17 cellular contexts compared by ENCODE assay signal in the genomic region with DNA sequence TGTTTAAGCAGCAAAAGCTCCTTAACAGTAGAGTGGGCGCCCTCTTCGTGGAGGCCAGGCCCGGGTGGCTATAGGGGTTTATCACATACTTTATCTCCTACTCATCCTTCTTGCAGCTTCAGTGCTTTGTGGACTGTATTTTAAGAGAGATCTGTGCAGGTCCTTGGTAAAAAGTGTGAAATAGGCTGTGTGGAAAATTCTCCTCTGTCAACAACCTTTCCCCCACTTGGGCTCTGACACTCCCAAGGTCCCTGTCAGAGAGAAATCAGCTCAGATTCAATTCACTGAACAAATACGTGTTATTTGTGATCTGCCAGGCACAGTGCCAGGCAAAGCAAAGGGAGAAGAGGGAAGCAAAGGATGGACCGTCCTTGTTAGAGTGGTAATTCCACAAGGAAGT.
DNase-seq lines count a peak whose midpoint lies in the region; ATAC-seq and TF ChIP-seq lines count a peak whose summit lies in the region.
"Had no signal": no experiment of that assay in that cellular context is flagged by ENCODE, and none has a peak within 500 bp of the region (broad histone marks: within the 10 kb centered on the region; RNA-seq: fewer than 3 reads in every experiment).

No MANE protein-coding gene starts in this region.

- intact Hi-C loops in Right ventricle myocardium superior (cut with DNase I), result no loop called here
- intact Hi-C loops in testis (cut with DNase I; ENCODE audit: low total_unique reads), result no loop called here

- no peak for TF ChIP-seq CTCF in osteocyte (IDR thresholded peaks at IDR 0.05)
- no peak for TF ChIP-seq CTCF in testis (IDR thresholded peaks at IDR 0.05)

- H3K9me3 ChIP-seq in adipocyte (ENCODE audit: control insufficient read depth, low read length) (no peaks in the 10 kb centered on the region), testis (no peaks in the 10 kb centered on the region)
- H3K9me3 ChIP-seq: lower lobe of right lung had no signal

- no peak overlapping the region for H3K4me3 Mint-ChIP-seq in osteocyte (ENCODE audit: unreplicated experiment)
- no peak overlapping the region for H3K4me3 Mint-ChIP-seq in activated naive CD4-positive, alpha-beta T cell treated with anti-CD3 and anti-CD28 coated beads, Interleukin-2, amount 10 ng/mL, durations not matched to agents 7 days and 5 days
- H3K4me3 Mint-ChIP-seq: T-cell, type B pancreatic cell had no signal

- peaks cover 38% of the 10 kb centered on the region for H3K4me1 Mint-ChIP-seq in osteocyte (ENCODE audit: unreplicated experiment)
- H3K4me1 Mint-ChIP-seq in activated naive CD4-positive, alpha-beta T cell treated with anti-CD3 and anti-CD28 coated beads, Interleukin-2, amount 10 ng/mL, durations not matched to agents 7 days and 5 days, result no peaks in the 10 kb centered on the region
- H3K4me1 Mint-ChIP-seq: T-cell had no signal

- CTCF ChIA-PET in activated naive CD4-positive, alpha-beta T cell treated with anti-CD3 and anti-CD28 coated beads, Interleukin-2, amount 10 ng/mL, durations not matched to agents 7 days and 5 days (lab: Charles Lee), result no interaction called here

- H3K27ac Mint-ChIP-seq in osteocyte (ENCODE audit: unreplicated experiment), result peak overlapping the region; percentile 82
- no peak overlapping the region for H3K27ac Mint-ChIP-seq in activated naive CD4-positive, alpha-beta T cell treated with anti-CD3 and anti-CD28 coated beads, Interleukin-2, amount 10 ng/mL, durations not matched to agents 7 days and 5 days
- H3K27ac Mint-ChIP-seq: T-cell, type B pancreatic cell had no signal

- H3K4me3 ChIP-seq in adipocyte (ENCODE audit: low read length) (no peak overlapping the region), testis (no peak overlapping the region)
- H3K4me3 ChIP-seq: hepatocyte, lower lobe of right lung had no signal

- H3K36me3 ChIP-seq in adipocyte (ENCODE audit: control insufficient read depth, insufficient read depth, low read length, severe bottlenecking), result no peaks in the 10 kb centered on the region
- H3K36me3 ChIP-seq in testis (ENCODE audit: low read depth, missing control alignments), result no peaks in the 10 kb centered on the region
- H3K36me3 ChIP-seq: lower lobe of right lung had no signal

- no peaks in the 10 kb centered on the region for H3K36me3 Mint-ChIP-seq in osteocyte (ENCODE audit: unreplicated experiment)
- no peaks in the 10 kb centered on the region for H3K36me3 Mint-ChIP-seq in activated naive CD4-positive, alpha-beta T cell treated with anti-CD3 and anti-CD28 coated beads, Interleukin-2, amount 10 ng/mL, durations not matched to agents 7 days and 5 days
- H3K36me3 Mint-ChIP-seq: T-cell, type B pancreatic cell had no signal

- peak overlapping the region; percentile 80 for H3K9ac ChIP-seq in adipocyte (ENCODE audit: low read length)

- DNase-seq in EH (ENCODE audit: low read depth) (peak; percentile 72), adipocyte (ENCODE audit: low read depth) (peak; percentile 14), Right ventricle myocardium superior (no peak), osteocyte (ENCODE audit: extremely low spot score, unreplicated experiment) (no peak), testis (no peak)
- no peak for DNase-seq in activated naive CD4-positive, alpha-beta T cell treated with anti-CD3 and anti-CD28 coated beads, Interleukin-2, amount 10 ng/mL, durations not matched to agents 7 days and 5 days
- no peak for DNase-seq in activated T-cell treated with anti-CD3 and anti-CD28 coated beads, Interleukin-2, amount 50 U/mL, for 48 hours
- DNase-seq: AML-193; DMS 273 treated with DMSO at 0.1 percent for 48 hours; effector memory CD4-positive, alpha-beta T cell; lower lobe of right lung; T-cell had no signal

- H3K27ac ChIP-seq in testis, result no peak overlapping the region
- H3K27ac ChIP-seq: lower lobe of right lung had no signal

- ATAC-seq in Right ventricle myocardium superior (ENCODE audit: poor library complexity) (peak; percentile 42), HG03571 (IDR thresholded peaks at IDR 0.05; ENCODE audit: unreplicated experiment) (no peak)
- ATAC-seq: activated CD4-positive, CD25-positive, alpha-beta regulatory T cell treated with anti-CD3 and anti-CD28 coated beads, Interleukin-2, amount 50 U/mL, for 24 hours; lower lobe of right lung; Panc1; T-cell had no signal

- H3K27me3 ChIP-seq in adipocyte (replicated peaks; ENCODE audit: control insufficient read depth, insufficient read depth, low read length) (no peaks in the 10 kb centered on the region), testis (no peaks in the 10 kb centered on the region)
- H3K27me3 ChIP-seq: hepatocyte had no signal

- peaks cover 33% of the 10 kb centered on the region for H3K4me1 ChIP-seq in adipocyte (ENCODE audit: control insufficient read depth, insufficient read depth, low read length)
- no peaks in the 10 kb centered on the region for H3K4me1 ChIP-seq in testis
- H3K4me1 ChIP-seq: lower lobe of right lung had no signal

- WGBS in testis, 2 donors, result 42 to 66% methylated on average over 5 of the region's 5 CpGs

- H3K9me3 Mint-ChIP-seq in osteocyte (ENCODE audit: unreplicated experiment), result no peaks in the 10 kb centered on the region
- H3K9me3 Mint-ChIP-seq in activated naive CD4-positive, alpha-beta T cell treated with anti-CD3 and anti-CD28 coated beads, Interleukin-2, amount 10 ng/mL, durations not matched to agents 7 days and 5 days, result no peaks in the 10 kb centered on the region
- H3K9me3 Mint-ChIP-seq: type B pancreatic cell had no signal

- no peak for TF ChIP-seq POLR2A in testis (IDR thresholded peaks at IDR 0.05)

- no peaks in the 10 kb centered on the region for H3K27me3 Mint-ChIP-seq in osteocyte (ENCODE audit: unreplicated experiment)
- H3K27me3 Mint-ChIP-seq in activated naive CD4-positive, alpha-beta T cell treated with anti-CD3 and anti-CD28 coated beads, Interleukin-2, amount 10 ng/mL, durations not matched to agents 7 days and 5 days, result no peaks in the 10 kb centered on the region
- H3K27me3 Mint-ChIP-seq: type B pancreatic cell had no signal

Comparison
In these comparisons a context has a peak if more than half of its experiments do, and no peak if none do; other contexts are left out.
1. DNase-seq: peak in EH (single experiment) and adipocyte (single experiment); none in Right ventricle myocardium superior (single experiment), osteocyte (single experiment), activated naive CD4-positive, alpha-beta T cell treated with anti-CD3 and anti-CD28 coated beads, Interleukin-2, amount 10 ng/mL, durations not matched to agents 7 days and 5 days (single experiment), activated T-cell treated with anti-CD3 and anti-CD28 coated beads, Interleukin-2, amount 50 U/mL, for 48 hours (0 of 2) and testis (single experiment).